In the genomic region with DNA sequence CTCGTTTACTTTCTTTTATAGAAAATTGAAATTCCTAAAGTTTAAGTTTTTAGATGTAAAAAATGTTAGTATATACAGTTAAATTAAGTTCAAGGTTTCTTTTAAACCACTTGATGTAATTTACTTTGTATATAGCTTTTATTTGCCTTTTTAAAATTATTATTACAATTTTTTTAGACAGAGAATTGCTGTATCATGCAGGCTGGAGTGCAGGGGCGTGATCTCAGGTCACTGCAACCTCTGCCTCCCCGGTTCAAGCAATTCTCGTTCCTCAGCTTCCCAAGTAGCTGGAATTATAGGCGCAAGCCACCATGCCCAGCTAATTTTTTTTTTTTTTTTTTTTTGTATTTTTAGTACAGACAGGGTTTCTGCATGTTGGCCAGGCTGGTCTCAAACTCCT, we compare ENCODE assay signal across 25 cellular contexts.
"Had no signal": no experiment of that assay in that cellular context is flagged by ENCODE, and none has a peak within 500 bp of the region (broad histone marks: within the 10 kb centered on the region; RNA-seq: fewer than 3 reads in every experiment).

No MANE protein-coding gene starts in this region.

- H3K4me1 ChIP-seq: testis had no signal

- DNase-seq: cerebellar nuclear complex; dorsolateral prefrontal cortex; effector CD4-positive, alpha-beta T cell; foreskin fibroblast; glutamatergic neuron; heart right ventricle; hippocampal formation; immature natural killer cell; islet precursor cell; left ventricle myocardium superior; natural killer cell; occipital lobe; ovary; sigmoid colon; spleen; stimulated activated CD4-positive, alpha-beta T cell treated with anti-CD3 and anti-CD28 coated beads, Interleukin-4, amount 100 ng/mL, for 4 hours; stimulated activated naive CD8-positive, alpha-beta T cell treated with anti-CD3 and anti-CD28 coated beads, Interleukin-15, Interleukin-2, amounts not matched to agents 100 U/mL and 50 U/mL, for 24 hours; substantia nigra; testis; tibial artery had no signal

- H3K4me3 ChIP-seq: dorsolateral prefrontal cortex, heart right ventricle, lung, ovary, right atrium auricular region, sigmoid colon, spleen, testis, tibial artery had no signal

- H3K27me3 ChIP-seq: dorsolateral prefrontal cortex, heart right ventricle, ovary, right atrium auricular region, sigmoid colon, spleen, testis, tibial artery had no signal

- H3K36me3 ChIP-seq: ovary, right atrium auricular region, sigmoid colon had no signal

- ATAC-seq: esophagus mucosa; heart right ventricle; left ventricle myocardium superior; natural killer cell; stimulated activated memory B cell treated with anti-CD40 and anti-IgM and Interleukin-4, amounts not matched to agents 10 μg/mL and 1 μg/mL and 100 μg/mL, for 72 hours; stimulated activated naive CD8-positive, alpha-beta T cell treated with anti-CD3 and anti-CD28 coated beads, Interleukin-15, Interleukin-2, amounts not matched to agents 100 U/mL and 50 U/mL, for 24 hours had no signal

- H3K27ac ChIP-seq: dorsolateral prefrontal cortex, epithelial cell of prostate, heart right ventricle, ovary, right atrium auricular region, sigmoid colon, spleen, testis, tibial artery had no signal

- H3K9me3 ChIP-seq: heart right ventricle, ovary, right atrium auricular region, sigmoid colon, spleen, testis, tibial artery had no signal
